In genomic region chr1:96688737-96689136, GRCh38 we compare ENCODE assay signal across 1 cellular context.
TF ChIP-seq lines count a peak whose summit lies in the region.

No MANE protein-coding gene starts in this region.

TF ChIP-seq in H1, 55 proteins besides CTCF, POLR2A, EP300 and RAD21 (continued from another document):
- TF ChIP-seq ATF2 (IDR thresholded peaks at IDR 0.05; ENCODE audit: low read length) = no peak
